Comparison of ENCODE assay signal across 9 cellular contexts in the genomic region with DNA sequence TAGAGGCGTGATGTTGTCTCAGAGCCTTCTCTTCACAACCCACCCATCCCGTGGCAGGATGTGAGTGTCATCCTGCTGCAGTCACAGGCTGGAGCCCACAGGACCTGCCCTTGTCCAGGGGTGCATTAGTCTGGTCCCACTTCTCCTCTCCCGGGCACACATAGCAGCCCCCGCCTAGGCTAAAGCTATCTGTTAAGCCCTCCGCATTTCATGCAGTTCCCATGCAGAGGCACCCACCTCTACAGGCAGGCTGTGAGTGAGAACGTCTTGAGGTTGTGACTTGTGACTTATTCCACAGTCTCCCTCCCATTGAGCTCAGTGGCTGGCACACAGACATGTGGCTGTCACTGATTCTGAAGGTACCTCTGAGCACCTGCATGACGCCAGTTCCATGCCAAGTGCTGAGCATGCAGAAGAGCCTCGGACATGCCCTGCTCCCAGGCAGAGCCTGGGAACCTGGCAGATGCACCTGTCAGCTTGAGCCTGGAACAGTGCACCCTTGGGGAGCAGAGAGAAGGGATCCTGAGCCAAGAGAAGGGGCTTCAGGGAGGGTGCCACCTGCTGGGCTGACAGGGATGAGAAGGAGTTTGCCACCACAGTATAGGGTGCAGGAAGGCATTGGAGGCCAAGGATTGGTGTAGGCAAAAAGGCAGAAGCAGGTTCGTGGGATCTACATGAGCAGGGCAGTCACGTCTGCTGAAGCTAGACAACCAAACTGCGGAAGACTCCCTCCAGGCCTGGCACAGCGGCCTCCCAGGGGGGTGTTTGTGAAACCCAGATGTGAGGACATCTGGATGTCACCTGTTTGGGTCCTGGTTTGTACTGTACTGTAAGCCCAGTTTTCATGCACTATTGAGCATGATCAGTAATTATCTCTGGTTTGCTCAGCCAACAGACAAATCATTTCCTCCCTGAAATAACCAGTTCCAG.
DNase-seq lines count a peak whose midpoint lies in the region; TF ChIP-seq lines count a peak whose summit lies in the region.
"Had no signal": no experiment of that assay in that cellular context is flagged by ENCODE, and none has a peak within 500 bp of the region (broad histone marks: within the 10 kb centered on the region; RNA-seq: fewer than 3 reads in every experiment).

No MANE protein-coding gene starts in this region.

- no peak overlapping the region for H3K4me3 ChIP-seq in choroid plexus epithelial cell (ENCODE audit: low read depth, low read length)
- H3K4me3 ChIP-seq in retinal pigment epithelial cell (ENCODE audit: low read length): no peak overlapping the region

- TF ChIP-seq CTCF in choroid plexus epithelial cell (conservative IDR thresholded peaks at IDR 0.05; ENCODE audit: low read depth, low read length): peak; percentile 40
- peak; percentile 69 for TF ChIP-seq CTCF in retinal pigment epithelial cell (conservative IDR thresholded peaks at IDR 0.05; ENCODE audit: low read depth, low read length)

- DNase-seq in NCI-H82 (lab: John Stamatoyannopoulos, UW) (peak; percentile 57), NCI-H82 treated with DMSO at 0.1 percent for 48 hours (lab: John Stamatoyannopoulos, UW; ENCODE audit: unreplicated experiment) (no peak), NCI-H2171 (lab: John Stamatoyannopoulos, UW) (peak; percentile 46), choroid plexus epithelial cell (ENCODE audit: low read depth) (no peak), retinal pigment epithelial cell (ENCODE audit: low read depth) (no peak), HCEC 1CT (no peak), anterior cingulate cortex (lab: John Stamatoyannopoulos, UW) (no peak), middle frontal gyrus (ENCODE audit: extremely low spot score, low spot score) (no peak)
- DNase-seq: activated CD4-positive, CD25-positive, alpha-beta regulatory T cell treated with anti-CD3 and anti-CD28 coated beads, Interleukin-2, amount 50 U/mL, for 72 hours had no signal

Comparison
In these comparisons a context has a peak if more than half of its experiments do, and no peak if none do; other contexts are left out.
1. DNase-seq: peak in NCI-H82 (single experiment) and NCI-H2171 (single experiment); none in NCI-H82 treated with DMSO at 0.1 percent for 48 hours (single experiment), choroid plexus epithelial cell (single experiment), retinal pigment epithelial cell (single experiment), HCEC 1CT (single experiment), anterior cingulate cortex (0 of 58) and middle frontal gyrus (single experiment).